16 cellular contexts compared by ENCODE assay signal in the genomic region with DNA sequence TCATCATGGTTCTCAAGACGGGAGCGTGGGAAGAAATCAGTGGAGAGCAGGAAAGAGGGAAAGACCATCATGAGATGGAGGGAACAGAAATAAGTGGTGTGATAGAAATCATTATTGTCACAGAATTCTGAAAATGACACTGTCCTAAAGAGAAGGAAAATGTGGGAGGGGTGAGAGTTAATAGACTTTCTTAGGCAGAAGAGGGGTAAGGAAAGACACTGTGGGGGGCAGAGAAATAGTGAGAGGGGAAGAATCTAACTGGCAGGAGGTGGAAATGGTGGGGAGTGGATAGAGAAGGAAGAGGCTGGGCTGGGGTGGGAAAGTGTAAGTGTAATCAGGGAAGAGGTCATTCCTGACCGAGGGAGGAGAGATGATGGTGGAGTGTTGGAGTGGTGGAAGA. TPM values are rescaled to one million over a fixed set of nuclear protein-coding genes. Genes with fewer than 3 reads are reported as not detected.
DNase-seq lines count a peak whose midpoint lies in the region; ATAC-seq, FAIRE-seq and TF ChIP-seq lines count a peak whose summit lies in the region.
"Had no signal": no experiment of that assay in that cellular context is flagged by ENCODE, and none has a peak within 500 bp of the region (broad histone marks: within the 10 kb centered on the region; RNA-seq: fewer than 3 reads in every experiment).

No MANE protein-coding gene starts in this region.

- no peak for FAIRE-seq in GM19239 (lab: Jason Lieb, UNC)
- FAIRE-seq: astrocyte had no signal

- H3K27me3 Mint-ChIP-seq in CD8-positive, alpha-beta T cell (ENCODE audit: low read depth), result no peaks in the 10 kb centered on the region
- H3K27me3 Mint-ChIP-seq in IgD-negative memory B cell, result peaks cover 3% of the 10 kb centered on the region
- H3K27me3 Mint-ChIP-seq in central memory CD8-positive, alpha-beta T cell, result no peaks in the 10 kb centered on the region
- no peaks in the 10 kb centered on the region for H3K27me3 Mint-ChIP-seq in neural progenitor cell (ENCODE audit: insufficient read depth, low read depth)

- H3K27me3 ChIP-seq in CD8-positive, alpha-beta T cell (ENCODE audit: insufficient read depth, low read length), result no peaks in the 10 kb centered on the region
- no peaks in the 10 kb centered on the region for H3K27me3 ChIP-seq in neural progenitor cell
- H3K27me3 ChIP-seq: left lung, thyroid gland had no signal

- H3K9me3 ChIP-seq in CD8-positive, alpha-beta T cell (ENCODE audit: low read length), result no peaks in the 10 kb centered on the region
- H3K9me3 ChIP-seq in neural progenitor cell (ENCODE audit: low read depth), result no peaks in the 10 kb centered on the region
- H3K9me3 ChIP-seq: left lung, thyroid gland had no signal

- H3K4me2 ChIP-seq in neural progenitor cell, result no peak overlapping the region

- H3K4me3 ChIP-seq in CD8-positive, alpha-beta T cell (ENCODE audit: low read depth, low read length), result no peak overlapping the region
- H3K4me3 ChIP-seq in neural progenitor cell, result no peak overlapping the region
- H3K4me3 ChIP-seq: left lung, thyroid gland had no signal

- H3K36me3 Mint-ChIP-seq in CD8-positive, alpha-beta T cell, result peaks cover 8% of the 10 kb centered on the region
- peaks cover 2% of the 10 kb centered on the region for H3K36me3 Mint-ChIP-seq in IgD-negative memory B cell
- peaks cover 7% of the 10 kb centered on the region for H3K36me3 Mint-ChIP-seq in central memory CD8-positive, alpha-beta T cell (ENCODE audit: insufficient read depth)
- peaks cover 8% of the 10 kb centered on the region for H3K36me3 Mint-ChIP-seq in neural progenitor cell

- peak overlapping the region; percentile 66 for H3K4me3 Mint-ChIP-seq in CD8-positive, alpha-beta T cell
- peak overlapping the region; percentile 30 to 70 (median 54) for H3K4me3 Mint-ChIP-seq in IgD-negative memory B cell
- H3K4me3 Mint-ChIP-seq in central memory CD8-positive, alpha-beta T cell, result peak overlapping the region; percentile 0
- peak overlapping the region; percentile 83 for H3K4me3 Mint-ChIP-seq in neural progenitor cell

- POLR2A ChIA-PET in CD8-positive, alpha-beta T cell (lab: Charles Lee), result no interaction called here

- H3K4me1 Mint-ChIP-seq in CD8-positive, alpha-beta T cell (ENCODE audit: low read depth), result peaks cover 33% of the 10 kb centered on the region
- H3K4me1 Mint-ChIP-seq in IgD-negative memory B cell (peaks cover 10 to 16% (median 11%) of the 10 kb centered on the region in 3 donors), neural progenitor cell (peaks cover 39% of the 10 kb centered on the region)
- peaks cover 21% of the 10 kb centered on the region for H3K4me1 Mint-ChIP-seq in central memory CD8-positive, alpha-beta T cell

- H3K4me1 ChIP-seq in CD8-positive, alpha-beta T cell (ENCODE audit: insufficient read depth, low read length), result peaks cover 31% of the 10 kb centered on the region
- peaks cover 15% of the 10 kb centered on the region for H3K4me1 ChIP-seq in neural progenitor cell

- H2AFZ ChIP-seq in neural progenitor cell (replicated peaks), result no peak overlapping the region

- no peaks in the 10 kb centered on the region for H4K20me1 ChIP-seq in neural progenitor cell (ENCODE audit: low read depth)

- no peak overlapping the region for H3K27ac ChIP-seq in CD8-positive, alpha-beta T cell (ENCODE audit: low read depth, low read length)
- H3K27ac ChIP-seq in neural progenitor cell, result no peak overlapping the region
- H3K27ac ChIP-seq: left lung, thyroid gland had no signal

- no peak for ATAC-seq in CD8-positive, alpha-beta T cell
- ATAC-seq in central memory CD8-positive, alpha-beta T cell (replicated peaks; ENCODE audit: extremely low read depth, poor library complexity, severe bottlenecking), result no peak
- ATAC-seq: left lung, right cardiac atrium had no signal

- CTCF ChIA-PET in CD8-positive, alpha-beta T cell (lab: Charles Lee), result interaction anchor here (0.9 to 1.3 kb wide), 3 partner anchors 16 to 146 kb away, joined by 3 to 7 read pairs (median 3); partner anchors contain the start of gene IRGQ

- H3K36me3 ChIP-seq in CD8-positive, alpha-beta T cell (ENCODE audit: insufficient read depth, low read length), result no peaks in the 10 kb centered on the region
- H3K36me3 ChIP-seq in neural progenitor cell, result no peaks in the 10 kb centered on the region
- H3K36me3 ChIP-seq: left lung, thyroid gland had no signal

- no peak overlapping the region for H3K9ac ChIP-seq in neural progenitor cell

- H3F3A ChIP-seq in neural progenitor cell (ENCODE audit: low read depth), result peaks cover 10% of the 10 kb centered on the region

- DNase-seq in CD8-positive, alpha-beta T cell, result no peak
- DNase-seq in central memory CD8-positive, alpha-beta T cell (ENCODE audit: low spot score in 2 of 2), result no peak
- no peak for DNase-seq in neural progenitor cell (ENCODE audit: low spot score)
- no peak for DNase-seq in NOMO-1 treated with DMSO at 0.1 percent for 48 hours (lab: John Stamatoyannopoulos, UW; ENCODE audit: unreplicated experiment)
- DNase-seq in GM19239 (ENCODE audit: insufficient read length, low spot score), result no peak
- DNase-seq in hypothalamus (lab: John Stamatoyannopoulos, UW), result no peak
- DNase-seq: activated gamma-delta T cell treated with Interleukin-2 at 50 U/mL for 16 hours, AML-193, left lung, NCI-H1417, NCI-H524, right cardiac atrium, thyroid gland had no signal

- peak overlapping the region; percentile 75 for H3K27ac Mint-ChIP-seq in CD8-positive, alpha-beta T cell
- H3K27ac Mint-ChIP-seq in IgD-negative memory B cell (peak overlapping the region in 1 of 3 donors; percentile 50), neural progenitor cell (peak overlapping the region; percentile 90)
- no peak overlapping the region for H3K27ac Mint-ChIP-seq in central memory CD8-positive, alpha-beta T cell (ENCODE audit: low read depth)

- no peak for TF ChIP-seq CTCF in CD8-positive, alpha-beta T cell (IDR thresholded peaks at IDR 0.05)
- TF ChIP-seq CTCF in neural progenitor cell (IDR thresholded peaks at IDR 0.05), result no peak

- no peaks in the 10 kb centered on the region for H3K9me3 Mint-ChIP-seq in CD8-positive, alpha-beta T cell
- no peaks in the 10 kb centered on the region for H3K9me3 Mint-ChIP-seq in IgD-negative memory B cell
- H3K9me3 Mint-ChIP-seq in central memory CD8-positive, alpha-beta T cell, result no peaks in the 10 kb centered on the region
- H3K9me3 Mint-ChIP-seq in neural progenitor cell, result peaks cover 2% of the 10 kb centered on the region

- H3K79me2 ChIP-seq in neural progenitor cell (ENCODE audit: low read depth), result peaks cover 33% of the 10 kb centered on the region

- intact Hi-C loops in CD8-positive, alpha-beta T cell (cut with DNase I, micrococcal nuclease), result no loop called here

RNA-seq across cellular contexts. Expression of gene PINLYP, which starts 3.2 kb away (rescaled TPM):
- 1 to 10 TPM; 1.1 TPM for total RNA-seq in CD8-positive, alpha-beta T cell
- not detected for polyA plus RNA-seq in IgD-negative memory B cell
- 4.0 and 8.6 TPM in 2 replicates for total RNA-seq in neural progenitor cell (ENCODE audit: low replicate concordance)
- total RNA-seq: H4 had no signal

RNA-seq across cellular contexts. Expression of gene XRCC1, which starts 3.5 kb away (rescaled TPM):
- total RNA-seq in CD8-positive, alpha-beta T cell, result 10 to 100 TPM; 19.8 to 20.7 TPM
- 23.6 TPM for polyA plus RNA-seq in IgD-negative memory B cell
- total RNA-seq in neural progenitor cell (ENCODE audit: low replicate concordance), result 33.8 and 88.8 TPM in 2 replicates

RNA-seq across cellular contexts. Expression of gene IRGQ, which starts 17.1 kb away (rescaled TPM):
- total RNA-seq in CD8-positive, alpha-beta T cell, result 10 to 100 TPM; 25.5 to 26.5 TPM
- 1.0 TPM for polyA plus RNA-seq in IgD-negative memory B cell
- 27.4 and 31.5 TPM in 2 replicates for total RNA-seq in neural progenitor cell (ENCODE audit: low replicate concordance)

RNA-seq across cellular contexts. Expression of gene ZNF576, which starts 17.6 kb away (rescaled TPM):
- total RNA-seq in CD8-positive, alpha-beta T cell, result 1 to 10 TPM; 4.9 to 5.2 TPM
- 9.9 TPM for polyA plus RNA-seq in IgD-negative memory B cell
- 6.8 and 9.0 TPM in 2 replicates for total RNA-seq in neural progenitor cell (ENCODE audit: low replicate concordance)

RNA-seq across cellular contexts. Expression of gene SRRM5, which starts 33.1 kb away (rescaled TPM):
- total RNA-seq in CD8-positive, alpha-beta T cell, result under 1 TPM; 0.16 to 0.31 TPM
- polyA plus RNA-seq in IgD-negative memory B cell, result not detected
- total RNA-seq in neural progenitor cell (ENCODE audit: low replicate concordance), result 0.25 TPM in 1 of 2 replicates, not detected in the other
- total RNA-seq: H4 had no signal

Comparison
In these comparisons a context has a peak if more than half of its experiments do, and no peak if none do; other contexts are left out.
1. H3K4me3 Mint-ChIP-seq: peak in every context shown above with its lines; median percentile 83 in neural progenitor cell; 66 in CD8-positive, alpha-beta T cell; 54 in IgD-negative memory B cell; 0 in central memory CD8-positive, alpha-beta T cell.